Comparison of ENCODE assay signal across 1 cellular context in genomic region chr17:55969577-55969976, GRCh38.
TF ChIP-seq lines count a peak whose summit lies in the region.

No MANE protein-coding gene starts in this region.

TF ChIP-seq in WTC11, 78 proteins besides CTCF, POLR2A, EP300 and RAD21 (continued from another document):
- TF ChIP-seq ZNF532 (CRISPR knock-in tag; IDR thresholded peaks at IDR 0.05; ENCODE audit: borderline replicate concordance), result no peak
- TF ChIP-seq SMAD3 (CRISPR knock-in tag; IDR thresholded peaks at IDR 0.05; ENCODE audit: borderline replicate concordance), result no peak
TF ChIP-seq in WTC11: peak in this region for 0.
